1 cellular context compared by ENCODE assay signal in the genomic region with DNA sequence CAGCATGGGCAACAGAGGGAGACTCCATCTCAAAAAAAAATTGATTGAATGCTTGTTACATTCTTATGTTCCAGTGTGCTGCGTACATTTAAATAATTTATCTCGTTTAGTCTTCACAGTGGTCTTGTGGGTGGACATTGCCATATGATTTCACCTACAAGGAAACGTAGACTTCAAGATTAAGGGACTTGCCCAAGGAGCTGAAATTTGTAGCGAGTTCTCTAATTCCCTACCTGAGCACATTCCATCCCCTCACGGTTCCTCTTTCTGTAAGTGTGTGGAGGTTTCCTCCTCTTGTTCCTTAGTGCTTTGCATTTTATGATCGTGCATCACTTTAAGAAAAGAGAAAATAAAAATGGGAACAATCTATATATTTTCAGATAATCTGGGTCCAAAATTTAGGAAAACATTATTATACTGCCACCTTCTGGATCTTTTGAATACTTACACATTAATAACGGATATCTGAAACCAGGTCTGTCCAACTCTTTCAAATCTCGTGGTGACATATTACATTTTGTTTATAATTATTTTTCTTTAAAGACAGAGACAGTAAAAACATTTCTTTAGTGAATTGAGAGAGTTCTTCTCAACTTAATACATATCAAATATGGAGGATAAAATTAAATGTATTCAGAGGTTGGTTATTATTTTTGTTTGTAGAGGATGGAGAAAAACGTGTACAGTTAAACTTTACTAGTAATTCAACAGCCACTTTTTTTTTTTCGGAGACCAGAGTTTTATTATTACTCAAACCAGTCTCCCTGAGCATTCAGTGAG.
TF ChIP-seq lines count a peak whose summit lies in the region.

No MANE protein-coding gene starts in this region.

TF ChIP-seq in H1, 55 proteins besides CTCF, POLR2A, EP300 and RAD21:
- TF ChIP-seq SIX5 (IDR thresholded peaks at IDR 0.05; ENCODE audit: low read depth, low read length): no peak
- no peak for TF ChIP-seq MAFK (IDR thresholded peaks at IDR 0.05; ENCODE audit: low read depth, low read length)
- TF ChIP-seq, protein P1, sequence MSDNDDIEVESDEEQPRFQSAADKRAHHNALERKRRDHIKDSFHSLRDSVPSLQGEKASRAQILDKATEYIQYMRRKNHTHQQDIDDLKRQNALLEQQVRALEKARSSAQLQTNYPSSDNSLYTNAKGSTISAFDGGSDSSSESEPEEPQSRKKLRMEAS (IDR thresholded peaks at IDR 0.05): no peak
- TF ChIP-seq CBX8 (IDR thresholded peaks at IDR 0.05; ENCODE audit: borderline replicate concordance, low read depth, low read length): no peak
- no peak for TF ChIP-seq NANOG (IDR thresholded peaks at IDR 0.05; ENCODE audit: insufficient read depth, low read depth, low read length, poor library complexity, severe bottlenecking)
- no peak for TF ChIP-seq HDAC6 (IDR thresholded peaks at IDR 0.05; ENCODE audit: low read depth, low read length)
- no peak for TF ChIP-seq SRF (IDR thresholded peaks at IDR 0.05; ENCODE audit: low read depth, low read length)
- TF ChIP-seq, protein P2, sequence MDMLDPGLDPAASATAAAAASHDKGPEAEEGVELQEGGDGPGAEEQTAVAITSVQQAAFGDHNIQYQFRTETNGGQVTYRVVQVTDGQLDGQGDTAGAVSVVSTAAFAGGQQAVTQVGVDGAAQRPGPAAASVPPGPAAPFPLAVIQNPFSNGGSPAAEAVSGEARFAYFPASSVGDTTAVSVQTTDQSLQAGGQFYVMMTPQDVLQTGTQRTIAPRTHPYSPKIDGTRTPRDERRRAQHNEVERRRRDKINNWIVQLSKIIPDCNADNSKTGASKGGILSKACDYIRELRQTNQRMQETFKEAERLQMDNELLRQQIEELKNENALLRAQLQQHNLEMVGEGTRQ (IDR thresholded peaks at IDR 0.05; ENCODE audit: low read length): no peak
- TF ChIP-seq RBBP5 (IDR thresholded peaks at IDR 0.05; ENCODE audit: borderline replicate concordance, low read depth, low read length): no peak
- TF ChIP-seq, protein P3, sequence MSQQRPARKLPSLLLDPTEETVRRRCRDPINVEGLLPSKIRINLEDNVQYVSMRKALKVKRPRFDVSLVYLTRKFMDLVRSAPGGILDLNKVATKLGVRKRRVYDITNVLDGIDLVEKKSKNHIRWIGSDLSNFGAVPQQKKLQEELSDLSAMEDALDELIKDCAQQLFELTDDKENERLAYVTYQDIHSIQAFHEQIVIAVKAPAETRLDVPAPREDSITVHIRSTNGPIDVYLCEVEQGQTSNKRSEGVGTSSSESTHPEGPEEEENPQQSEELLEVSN (IDR thresholded peaks at IDR 0.05): no peak
- TF ChIP-seq TCF12 (IDR thresholded peaks at IDR 0.05; ENCODE audit: low read depth, low read length): no peak
- TF ChIP-seq SP2 (IDR thresholded peaks at IDR 0.05; ENCODE audit: low read length): no peak
- TF ChIP-seq, protein P4, sequence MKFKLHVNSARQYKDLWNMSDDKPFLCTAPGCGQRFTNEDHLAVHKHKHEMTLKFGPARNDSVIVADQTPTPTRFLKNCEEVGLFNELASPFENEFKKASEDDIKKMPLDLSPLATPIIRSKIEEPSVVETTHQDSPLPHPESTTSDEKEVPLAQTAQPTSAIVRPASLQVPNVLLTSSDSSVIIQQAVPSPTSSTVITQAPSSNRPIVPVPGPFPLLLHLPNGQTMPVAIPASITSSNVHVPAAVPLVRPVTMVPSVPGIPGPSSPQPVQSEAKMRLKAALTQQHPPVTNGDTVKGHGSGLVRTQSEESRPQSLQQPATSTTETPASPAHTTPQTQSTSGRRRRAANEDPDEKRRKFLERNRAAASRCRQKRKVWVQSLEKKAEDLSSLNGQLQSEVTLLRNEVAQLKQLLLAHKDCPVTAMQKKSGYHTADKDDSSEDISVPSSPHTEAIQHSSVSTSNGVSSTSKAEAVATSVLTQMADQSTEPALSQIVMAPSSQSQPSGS (IDR thresholded peaks at IDR 0.05; ENCODE audit: low read length): no peak
- no peak for TF ChIP-seq BCL11A (IDR thresholded peaks at IDR 0.05; ENCODE audit: low read depth in 2 of 2, low read length in 2 of 2)
- TF ChIP-seq RFX5 (IDR thresholded peaks at IDR 0.05; ENCODE audit: borderline replicate concordance, low read depth, low read length): no peak
- no peak for TF ChIP-seq KDM1A (IDR thresholded peaks at IDR 0.05; ENCODE audit: borderline replicate concordance, low read length)
- TF ChIP-seq, protein P5, sequence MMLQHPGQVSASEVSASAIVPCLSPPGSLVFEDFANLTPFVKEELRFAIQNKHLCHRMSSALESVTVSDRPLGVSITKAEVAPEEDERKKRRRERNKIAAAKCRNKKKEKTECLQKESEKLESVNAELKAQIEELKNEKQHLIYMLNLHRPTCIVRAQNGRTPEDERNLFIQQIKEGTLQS (IDR thresholded peaks at IDR 0.05; ENCODE audit: insufficient read depth, low read depth, low read length): no peak
- TF ChIP-seq GTF2F1 (IDR thresholded peaks at IDR 0.05; ENCODE audit: borderline replicate concordance, low read depth, low read length): no peak
